23 cellular contexts compared by ENCODE assay signal in genomic region chr4:102143433-102143832, GRCh38.
"Had no signal": no experiment of that assay in that cellular context is flagged by ENCODE, and none has a peak within 500 bp of the region (broad histone marks: within the 10 kb centered on the region; RNA-seq: fewer than 3 reads in every experiment).

No MANE protein-coding gene starts in this region.

- H3K4me1 ChIP-seq: gastroesophageal sphincter, pancreas, thyroid gland had no signal

- DNase-seq: activated naive CD4-positive, alpha-beta T cell; activated T-cell treated with anti-CD3 and anti-CD28 coated beads, Interleukin-2, amount 50 U/mL, for 1 hour; adrenal gland; brain microvascular endothelial cell; central memory CD4-positive, alpha-beta T cell; effector memory CD4-positive, alpha-beta T cell; head of caudate nucleus; left cardiac atrium; pancreas; right cardiac atrium; stimulated activated CD4-positive, alpha-beta T cell treated with anti-CD3 and anti-CD28 coated beads, Interleukin-4, amount 100 ng/mL, for 4 hours; substantia nigra; T-helper 9 cell; thyroid gland had no signal

- H3K36me3 Mint-ChIP-seq: activated naive CD8-positive, alpha-beta T cell; memory B cell; WTC11 had no signal

- H3K27me3 ChIP-seq: adrenal gland, ascending aorta, brain microvascular endothelial cell, gastroesophageal sphincter, neutrophil, pancreas, thyroid gland had no signal

- H3K27ac ChIP-seq: adrenal gland, ascending aorta, brain microvascular endothelial cell, gastroesophageal sphincter, neutrophil, pancreas, thyroid gland had no signal

- H3K9me3 Mint-ChIP-seq: activated T-helper 17 cell treated with anti-CD3 and anti-CD28 coated beads, Interleukin-2, amount 50 U/mL, for 72 hours; memory B cell; nephron; stimulated activated naive CD8-positive, alpha-beta T cell treated with anti-CD3 and anti-CD28 coated beads, Interleukin-15, Interleukin-2, amounts not matched to agents 100 ng/mL and 50 ng/mL, for 24 hours; WTC11 had no signal

- H3K4me1 Mint-ChIP-seq: activated T-helper 17 cell treated with anti-CD3 and anti-CD28 coated beads, Interleukin-2, amount 50 U/mL, for 72 hours; memory B cell; nephron; WTC11 had no signal

- H3K9me3 ChIP-seq: adrenal gland, ascending aorta, gastroesophageal sphincter, neutrophil, pancreas, thyroid gland had no signal

- H3K36me3 ChIP-seq: adrenal gland, ascending aorta, brain microvascular endothelial cell, gastroesophageal sphincter, neutrophil, pancreas, thyroid gland had no signal

- H3K4me3 ChIP-seq: adrenal gland, ascending aorta, gastroesophageal sphincter, pancreas, thyroid gland had no signal

- H3K4me3 Mint-ChIP-seq: activated naive CD8-positive, alpha-beta T cell; activated T-helper 17 cell treated with anti-CD3 and anti-CD28 coated beads, Interleukin-2, amount 50 U/mL, for 72 hours; memory B cell; nephron; stimulated activated naive CD8-positive, alpha-beta T cell treated with anti-CD3 and anti-CD28 coated beads, Interleukin-15, Interleukin-2, amounts not matched to agents 100 ng/mL and 50 ng/mL, for 24 hours; WTC11 had no signal

- H3K27ac Mint-ChIP-seq: activated naive CD8-positive, alpha-beta T cell; activated T-helper 17 cell treated with anti-CD3 and anti-CD28 coated beads, Interleukin-2, amount 50 U/mL, for 72 hours; memory B cell; nephron; stimulated activated naive CD8-positive, alpha-beta T cell treated with anti-CD3 and anti-CD28 coated beads, Interleukin-15, Interleukin-2, amounts not matched to agents 100 ng/mL and 50 ng/mL, for 24 hours; WTC11 had no signal
